In the genomic region with DNA sequence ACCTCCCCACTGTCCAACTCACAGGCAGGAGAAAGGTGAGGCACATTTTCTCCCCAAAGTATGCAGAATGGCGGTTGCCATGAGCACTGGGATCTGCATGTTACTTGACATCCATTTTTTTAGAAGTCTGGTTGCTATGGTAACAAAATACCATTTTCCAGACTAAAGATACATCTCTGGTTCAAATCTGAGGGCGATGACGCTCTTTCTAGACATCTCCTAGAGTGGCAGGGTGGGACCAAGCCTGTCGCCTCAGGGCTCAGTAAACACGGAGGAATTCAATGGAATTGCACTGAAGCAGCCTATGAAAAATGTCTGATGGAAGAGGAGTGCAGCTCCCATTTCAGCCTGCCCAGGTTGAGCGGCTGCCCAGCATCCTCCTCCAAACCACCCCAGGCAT, we compare ENCODE assay signal across 2 cellular contexts.
TF ChIP-seq lines count a peak whose summit lies in the region.

No MANE protein-coding gene starts in this region.

TF ChIP-seq in HepG2, 621 proteins besides CTCF, POLR2A, EP300 and RAD21:
- no peak for TF ChIP-seq MED1 (CRISPR knock-in tag; IDR thresholded peaks at IDR 0.05)
- TF ChIP-seq, protein P1, sequence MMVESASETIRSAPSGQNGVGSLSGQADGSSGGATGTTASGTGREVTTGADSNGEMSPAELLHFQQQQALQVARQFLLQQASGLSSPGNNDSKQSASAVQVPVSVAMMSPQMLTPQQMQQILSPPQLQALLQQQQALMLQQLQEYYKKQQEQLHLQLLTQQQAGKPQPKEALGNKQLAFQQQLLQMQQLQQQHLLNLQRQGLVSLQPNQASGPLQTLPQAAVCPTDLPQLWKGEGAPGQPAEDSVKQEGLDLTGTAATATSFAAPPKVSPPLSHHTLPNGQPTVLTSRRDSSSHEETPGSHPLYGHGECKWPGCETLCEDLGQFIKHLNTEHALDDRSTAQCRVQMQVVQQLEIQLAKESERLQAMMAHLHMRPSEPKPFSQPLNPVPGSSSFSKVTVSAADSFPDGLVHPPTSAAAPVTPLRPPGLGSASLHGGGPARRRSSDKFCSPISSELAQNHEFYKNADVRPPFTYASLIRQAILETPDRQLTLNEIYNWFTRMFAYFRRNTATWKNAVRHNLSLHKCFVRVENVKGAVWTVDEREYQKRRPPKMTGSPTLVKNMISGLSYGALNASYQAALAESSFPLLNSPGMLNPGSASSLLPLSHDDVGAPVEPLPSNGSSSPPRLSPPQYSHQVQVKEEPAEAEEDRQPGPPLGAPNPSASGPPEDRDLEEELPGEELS (CRISPR knock-in tag; IDR thresholded peaks at IDR 0.05) = no peak
- TF ChIP-seq RFX1 (IDR thresholded peaks at IDR 0.05) = peak; percentile 34; the same call in 1 of the 2 replicates

TF ChIP-seq in H1, 55 proteins besides CTCF, POLR2A, EP300 and RAD21:
- no peak for TF ChIP-seq KDM1A (IDR thresholded peaks at IDR 0.05; ENCODE audit: borderline replicate concordance, low read length)
- TF ChIP-seq, protein P2, sequence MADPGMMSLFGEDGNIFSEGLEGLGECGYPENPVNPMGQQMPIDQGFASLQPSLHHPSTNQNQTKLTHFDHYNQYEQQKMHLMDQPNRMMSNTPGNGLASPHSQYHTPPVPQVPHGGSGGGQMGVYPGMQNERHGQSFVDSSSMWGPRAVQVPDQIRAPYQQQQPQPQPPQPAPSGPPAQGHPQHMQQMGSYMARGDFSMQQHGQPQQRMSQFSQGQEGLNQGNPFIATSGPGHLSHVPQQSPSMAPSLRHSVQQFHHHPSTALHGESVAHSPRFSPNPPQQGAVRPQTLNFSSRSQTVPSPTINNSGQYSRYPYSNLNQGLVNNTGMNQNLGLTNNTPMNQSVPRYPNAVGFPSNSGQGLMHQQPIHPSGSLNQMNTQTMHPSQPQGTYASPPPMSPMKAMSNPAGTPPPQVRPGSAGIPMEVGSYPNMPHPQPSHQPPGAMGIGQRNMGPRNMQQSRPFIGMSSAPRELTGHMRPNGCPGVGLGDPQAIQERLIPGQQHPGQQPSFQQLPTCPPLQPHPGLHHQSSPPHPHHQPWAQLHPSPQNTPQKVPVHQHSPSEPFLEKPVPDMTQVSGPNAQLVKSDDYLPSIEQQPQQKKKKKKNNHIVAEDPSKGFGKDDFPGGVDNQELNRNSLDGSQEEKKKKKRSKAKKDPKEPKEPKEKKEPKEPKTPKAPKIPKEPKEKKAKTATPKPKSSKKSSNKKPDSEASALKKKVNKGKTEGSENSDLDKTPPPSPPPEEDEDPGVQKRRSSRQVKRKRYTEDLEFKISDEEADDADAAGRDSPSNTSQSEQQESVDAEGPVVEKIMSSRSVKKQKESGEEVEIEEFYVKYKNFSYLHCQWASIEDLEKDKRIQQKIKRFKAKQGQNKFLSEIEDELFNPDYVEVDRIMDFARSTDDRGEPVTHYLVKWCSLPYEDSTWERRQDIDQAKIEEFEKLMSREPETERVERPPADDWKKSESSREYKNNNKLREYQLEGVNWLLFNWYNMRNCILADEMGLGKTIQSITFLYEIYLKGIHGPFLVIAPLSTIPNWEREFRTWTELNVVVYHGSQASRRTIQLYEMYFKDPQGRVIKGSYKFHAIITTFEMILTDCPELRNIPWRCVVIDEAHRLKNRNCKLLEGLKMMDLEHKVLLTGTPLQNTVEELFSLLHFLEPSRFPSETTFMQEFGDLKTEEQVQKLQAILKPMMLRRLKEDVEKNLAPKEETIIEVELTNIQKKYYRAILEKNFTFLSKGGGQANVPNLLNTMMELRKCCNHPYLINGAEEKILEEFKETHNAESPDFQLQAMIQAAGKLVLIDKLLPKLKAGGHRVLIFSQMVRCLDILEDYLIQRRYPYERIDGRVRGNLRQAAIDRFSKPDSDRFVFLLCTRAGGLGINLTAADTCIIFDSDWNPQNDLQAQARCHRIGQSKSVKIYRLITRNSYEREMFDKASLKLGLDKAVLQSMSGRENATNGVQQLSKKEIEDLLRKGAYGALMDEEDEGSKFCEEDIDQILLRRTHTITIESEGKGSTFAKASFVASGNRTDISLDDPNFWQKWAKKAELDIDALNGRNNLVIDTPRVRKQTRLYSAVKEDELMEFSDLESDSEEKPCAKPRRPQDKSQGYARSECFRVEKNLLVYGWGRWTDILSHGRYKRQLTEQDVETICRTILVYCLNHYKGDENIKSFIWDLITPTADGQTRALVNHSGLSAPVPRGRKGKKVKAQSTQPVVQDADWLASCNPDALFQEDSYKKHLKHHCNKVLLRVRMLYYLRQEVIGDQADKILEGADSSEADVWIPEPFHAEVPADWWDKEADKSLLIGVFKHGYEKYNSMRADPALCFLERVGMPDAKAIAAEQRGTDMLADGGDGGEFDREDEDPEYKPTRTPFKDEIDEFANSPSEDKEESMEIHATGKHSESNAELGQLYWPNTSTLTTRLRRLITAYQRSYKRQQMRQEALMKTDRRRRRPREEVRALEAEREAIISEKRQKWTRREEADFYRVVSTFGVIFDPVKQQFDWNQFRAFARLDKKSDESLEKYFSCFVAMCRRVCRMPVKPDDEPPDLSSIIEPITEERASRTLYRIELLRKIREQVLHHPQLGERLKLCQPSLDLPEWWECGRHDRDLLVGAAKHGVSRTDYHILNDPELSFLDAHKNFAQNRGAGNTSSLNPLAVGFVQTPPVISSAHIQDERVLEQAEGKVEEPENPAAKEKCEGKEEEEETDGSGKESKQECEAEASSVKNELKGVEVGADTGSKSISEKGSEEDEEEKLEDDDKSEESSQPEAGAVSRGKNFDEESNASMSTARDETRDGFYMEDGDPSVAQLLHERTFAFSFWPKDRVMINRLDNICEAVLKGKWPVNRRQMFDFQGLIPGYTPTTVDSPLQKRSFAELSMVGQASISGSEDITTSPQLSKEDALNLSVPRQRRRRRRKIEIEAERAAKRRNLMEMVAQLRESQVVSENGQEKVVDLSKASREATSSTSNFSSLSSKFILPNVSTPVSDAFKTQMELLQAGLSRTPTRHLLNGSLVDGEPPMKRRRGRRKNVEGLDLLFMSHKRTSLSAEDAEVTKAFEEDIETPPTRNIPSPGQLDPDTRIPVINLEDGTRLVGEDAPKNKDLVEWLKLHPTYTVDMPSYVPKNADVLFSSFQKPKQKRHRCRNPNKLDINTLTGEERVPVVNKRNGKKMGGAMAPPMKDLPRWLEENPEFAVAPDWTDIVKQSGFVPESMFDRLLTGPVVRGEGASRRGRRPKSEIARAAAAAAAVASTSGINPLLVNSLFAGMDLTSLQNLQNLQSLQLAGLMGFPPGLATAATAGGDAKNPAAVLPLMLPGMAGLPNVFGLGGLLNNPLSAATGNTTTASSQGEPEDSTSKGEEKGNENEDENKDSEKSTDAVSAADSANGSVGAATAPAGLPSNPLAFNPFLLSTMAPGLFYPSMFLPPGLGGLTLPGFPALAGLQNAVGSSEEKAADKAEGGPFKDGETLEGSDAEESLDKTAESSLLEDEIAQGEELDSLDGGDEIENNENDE (IDR thresholded peaks at IDR 0.05; ENCODE audit: insufficient replicate concordance, low read length) = no peak
- no peak for TF ChIP-seq GABPA (IDR thresholded peaks at IDR 0.05; ENCODE audit: borderline replicate concordance, insufficient read depth, low read length)
- no peak for TF ChIP-seq RBBP5 (IDR thresholded peaks at IDR 0.05; ENCODE audit: borderline replicate concordance, low read depth, low read length)
- TF ChIP-seq TAF7 (optimal IDR thresholded peaks at IDR 0.05; ENCODE audit: borderline replicate concordance, low read depth, low read length) = no peak
